Comparison of ENCODE assay signal across 1 cellular context in the genomic region with DNA sequence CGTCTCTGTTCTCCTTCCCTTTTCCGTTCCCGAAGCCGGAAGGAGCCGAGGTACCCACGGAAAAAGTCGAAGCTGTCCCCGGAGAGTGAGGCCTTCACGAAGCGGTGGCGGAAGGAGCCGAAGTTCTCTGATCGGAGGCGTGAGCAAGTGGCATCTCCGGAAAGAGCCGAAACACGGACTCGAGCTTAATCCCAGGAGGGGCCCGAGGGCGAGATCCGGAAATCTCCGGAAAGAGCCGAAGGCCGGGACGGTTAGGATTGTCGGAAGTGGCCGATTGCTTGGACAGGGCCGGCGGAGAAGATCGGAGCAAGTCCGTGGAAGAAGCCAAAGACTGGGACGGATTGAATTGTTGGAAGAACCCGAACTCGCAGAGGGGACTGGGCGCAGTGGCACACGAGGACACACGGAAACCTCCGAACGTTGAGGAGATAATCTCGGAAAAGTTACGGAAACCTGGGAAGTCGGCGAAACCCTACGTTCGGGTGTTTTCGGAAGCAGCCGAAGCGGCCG.
TF ChIP-seq lines count a peak whose summit lies in the region.

No MANE protein-coding gene starts in this region.

TF ChIP-seq in endothelial cell of umbilical vein, 7 proteins besides CTCF, POLR2A, EP300 and RAD21:
- TF ChIP-seq EZH2 (IDR thresholded peaks at IDR 0.05; ENCODE audit: borderline replicate concordance, low read depth, low read length, severe bottlenecking), result no peak
- TF ChIP-seq, protein P1, sequence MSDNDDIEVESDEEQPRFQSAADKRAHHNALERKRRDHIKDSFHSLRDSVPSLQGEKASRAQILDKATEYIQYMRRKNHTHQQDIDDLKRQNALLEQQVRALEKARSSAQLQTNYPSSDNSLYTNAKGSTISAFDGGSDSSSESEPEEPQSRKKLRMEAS (IDR thresholded peaks at IDR 0.05; ENCODE audit: insufficient read depth, insufficient read length), result no peak
- TF ChIP-seq GATA2 (IDR thresholded peaks at IDR 0.05; ENCODE audit: insufficient read depth, insufficient read length, low read depth, low read length), result no peak
- TF ChIP-seq POLR2AphosphoS5 (IDR thresholded peaks at IDR 0.05; ENCODE audit: insufficient read depth, low read depth, low read length), result no peak
- TF ChIP-seq FOS (IDR thresholded peaks at IDR 0.05; ENCODE audit: borderline replicate concordance, insufficient read depth, low read length), result no peak
- TF ChIP-seq MYC (IDR thresholded peaks at IDR 0.05; ENCODE audit: low read depth, low read length), result no peak
- TF ChIP-seq JUN (IDR thresholded peaks at IDR 0.05; ENCODE audit: borderline replicate concordance, insufficient read depth, insufficient read length, low read depth), result no peak
